17 cellular contexts compared by ENCODE assay signal in genomic region chr6:148466158-148466557, GRCh38.
DNase-seq lines count a peak whose midpoint lies in the region; ATAC-seq and TF ChIP-seq lines count a peak whose summit lies in the region.
"Had no signal": no experiment of that assay in that cellular context is flagged by ENCODE, and none has a peak within 500 bp of the region (broad histone marks: within the 10 kb centered on the region; RNA-seq: fewer than 3 reads in every experiment).

No MANE protein-coding gene starts in this region.

- DNase-seq in GM23248, result peak; percentile 20
- DNase-seq in ascending aorta (ENCODE audit: low spot score in 2 of 2), result no peak
- peak in 21 of 49 donors; percentile 12 to 61 (median 25) for DNase-seq in substantia nigra (lab: John Stamatoyannopoulos, UW)
- no peak for DNase-seq in stimulated activated CD4-positive, alpha-beta T cell treated with anti-CD3 and anti-CD28 coated beads, Interleukin-15, amount 100 ng/mL, for 24 hours
- no peak for DNase-seq in NCI-H774 (lab: John Stamatoyannopoulos, UW)
- DNase-seq: activated CD4-positive, alpha-beta T cell treated with anti-CD3 and anti-CD28 coated beads for 1 hour; activated naive CD8-positive, alpha-beta T cell treated with anti-CD3 and anti-CD28 coated beads, Interleukin-2, amount 10 ng/mL, durations not matched to agents 7 days and 5 days; lower lobe of right lung; NCI-H1930; NCI-H526; spleen had no signal

- ATAC-seq in GM18858 (IDR thresholded peaks at IDR 0.05; ENCODE audit: unreplicated experiment) (no peak), GM21360 (IDR thresholded peaks at IDR 0.05; ENCODE audit: unreplicated experiment) (no peak)
- ATAC-seq: esophagus mucosa had no signal

- H4K20me1 ChIP-seq in GM23248 (ENCODE audit: insufficient read depth), result no peaks in the 10 kb centered on the region

- H3K9me3 ChIP-seq in GM23248 (ENCODE audit: low read depth), result no peaks in the 10 kb centered on the region
- no peaks in the 10 kb centered on the region for H3K9me3 ChIP-seq in ascending aorta
- H3K9me3 ChIP-seq: lower lobe of right lung, spleen had no signal

- TF ChIP-seq CTCF in ascending aorta (IDR thresholded peaks at IDR 0.05), result no peak

- intact Hi-C loops in ascending aorta (cut with DNase I), result loop anchor here (2.0 to 5.0 kb wide), 2 partner anchors 61 to 959 kb away; partner anchors contain the start of gene SAMD5

- in situ Hi-C loops in GM23248 (cut with MboI), result no loop called here

- H3K4me1 ChIP-seq in GM23248 (ENCODE audit: insufficient read depth), result peaks cover 38% of the 10 kb centered on the region
- H3K4me1 ChIP-seq in ascending aorta, result peaks cover 14 to 24% of the 10 kb centered on the region in 2 donors

- H3K27me3 ChIP-seq in GM23248 (replicated peaks; ENCODE audit: insufficient read depth), result no peaks in the 10 kb centered on the region
- no peaks in the 10 kb centered on the region for H3K27me3 ChIP-seq in ascending aorta
- no peaks in the 10 kb centered on the region for H3K27me3 ChIP-seq in layer of hippocampus (ENCODE audit: control insufficient read depth, insufficient read depth, low read length)

- H3K4me3 ChIP-seq in GM23248 (no peak overlapping the region), ascending aorta (no peak overlapping the region)
- H3K4me3 ChIP-seq: lower lobe of right lung, spleen had no signal

- peaks cover 93% of the 10 kb centered on the region for H3K79me2 ChIP-seq in GM23248 (ENCODE audit: insufficient read depth)

- no peaks in the 10 kb centered on the region for H3K9me2 ChIP-seq in GM23248 (ENCODE audit: insufficient read depth)

- no peak overlapping the region for H2AFZ ChIP-seq in GM23248

- peaks cover 36% of the 10 kb centered on the region for H3F3A ChIP-seq in GM23248 (ENCODE audit: insufficient read depth)

- WGBS in GM23248 (ENCODE audit: low coverage in 1 of 2, low lambda C conversion rate in 2 of 2, missing lambda C conversion rate in 2 of 2), 2 experiments, result 57 to 58% methylated on average over 4 of the region's 4 CpGs

- H3K4me2 ChIP-seq in GM23248 (ENCODE audit: unreplicated experiment), result no peak overlapping the region

- peaks cover 34% of the 10 kb centered on the region for H3K36me3 ChIP-seq in GM23248 (ENCODE audit: low read depth)
- no peaks in the 10 kb centered on the region for H3K36me3 ChIP-seq in ascending aorta
- H3K36me3 ChIP-seq: lower lobe of right lung, spleen had no signal

- H3K9ac ChIP-seq in GM23248, result no peak overlapping the region

- H3K27ac ChIP-seq in GM23248, result no peak overlapping the region
- H3K27ac ChIP-seq in ascending aorta, result peak overlapping the region; percentile 59 to 75
- peak overlapping the region; percentile 69 for H3K27ac ChIP-seq in layer of hippocampus (ENCODE audit: low read depth, low read length)
- peak overlapping the region; percentile 82 for H3K27ac ChIP-seq in substantia nigra (ENCODE audit: low read depth, low read length, poor library complexity, severe bottlenecking)
- H3K27ac ChIP-seq: C4-2B, lower lobe of right lung, RWPE1 had no signal
